In genomic region chr18:12883684-12884520, GRCh38 we compare ENCODE assay signal across 8 cellular contexts. TPM values are rescaled to one million over a fixed set of nuclear protein-coding genes. Genes with fewer than 3 reads are reported as not detected.
DNase-seq lines count a peak whose midpoint lies in the region; ATAC-seq and TF ChIP-seq lines count a peak whose summit lies in the region.

TSS of gene PTPN2 (minus strand) at chr18:12884237. CDS start at chr18:12884141, 96 bp downstream.

- TF ChIP-seq POLR2A in vagina (IDR thresholded peaks at IDR 0.05) = peak; percentile 16 to 73

- ATAC-seq in GM18508 (IDR thresholded peaks at IDR 0.05; ENCODE audit: insufficient read depth, unreplicated experiment) (peak; percentile 51), HG02981 (IDR thresholded peaks at IDR 0.05; ENCODE audit: unreplicated experiment) (peak; percentile 65), right cardiac atrium (peak; percentile 96 to 97)

- intact Hi-C loops in ascending aorta (cut with DNase I) (loop anchor here (1.0 to 10.0 kb wide), 7 partner anchors 47 to 977 kb away; partner anchors contain the start of genes AFG3L2, CEP192, CEP76 and MPPE1), right cardiac atrium (cut with DNase I) (no loop called here), vagina (cut with DNase I) (no loop called here)

- H3K9me3 ChIP-seq in ascending aorta (no peaks in the 10 kb centered on the region), right cardiac atrium (ENCODE audit: control insufficient read depth, low read length) (no peaks in the 10 kb centered on the region), vagina (no peaks in the 10 kb centered on the region)

- TF ChIP-seq CTCF in ascending aorta (IDR thresholded peaks at IDR 0.05) = no peak
- no peak for TF ChIP-seq CTCF in vagina (IDR thresholded peaks at IDR 0.05)

- H3K4me3 Mint-ChIP-seq in T-helper 2 cell treated with Interferon-gamma antibody and Interleukin-4, amounts not matched to agents 5 μg/mL and 100 μg/mL, for 36 hours = peak within 1 kb of the TSS; percentile 93

- peak within 1 kb of the TSS; percentile 86 for H3K9ac ChIP-seq in rectal smooth muscle tissue (ENCODE audit: low read length)

- DNase-seq in NCI-H2029 (lab: John Stamatoyannopoulos, UW) = peak; percentile 74
- peak; percentile 93 for DNase-seq in T-helper 2 cell treated with Interferon-gamma antibody and Interleukin-4, amounts not matched to agents 5 μg/mL and 100 μg/mL, for 36 hours (ENCODE audit: low spot score)
- DNase-seq in ascending aorta (ENCODE audit: low spot score in 2 of 2) = peak; percentile 85 to 96
- DNase-seq in right cardiac atrium = peak; percentile 97 to 99 (median 98)
- peak in 1 of 2 donors; percentile 94 for DNase-seq in vagina (ENCODE audit: extremely low spot score in 2 of 2)

- peaks cover 45% of the 10 kb centered on the region for H3K4me1 Mint-ChIP-seq in T-helper 2 cell treated with Interferon-gamma antibody and Interleukin-4, amounts not matched to agents 5 μg/mL and 100 μg/mL, for 36 hours (ENCODE audit: low read depth)

- H3K4me3 ChIP-seq in ascending aorta = peak within 1 kb of the TSS; percentile 71 to 88
- H3K4me3 ChIP-seq in right cardiac atrium (ENCODE audit: low read length) = peak within 1 kb of the TSS; percentile 75
- peak within 1 kb of the TSS; percentile 90 for H3K4me3 ChIP-seq in rectal smooth muscle tissue (ENCODE audit: low read length)
- H3K4me3 ChIP-seq in vagina = peak within 1 kb of the TSS; percentile 76 to 83

- WGBS in right cardiac atrium = under 1% methylated on average over 110 of the region's 111 CpGs

- no peaks in the 10 kb centered on the region for H3K27me3 ChIP-seq in ascending aorta
- H3K27me3 ChIP-seq in right cardiac atrium (ENCODE audit: control insufficient read depth, insufficient read depth) = no peaks in the 10 kb centered on the region
- no peaks in the 10 kb centered on the region for H3K27me3 ChIP-seq in rectal smooth muscle tissue (ENCODE audit: control insufficient read depth, insufficient read depth, low read length)
- no peaks in the 10 kb centered on the region for H3K27me3 ChIP-seq in vagina

- H3K36me3 Mint-ChIP-seq in T-helper 2 cell treated with Interferon-gamma antibody and Interleukin-4, amounts not matched to agents 5 μg/mL and 100 μg/mL, for 36 hours (ENCODE audit: low read depth) = peaks cover 8% of the 10 kb centered on the region

- peak within 1 kb of the TSS; percentile 99 for H3K27ac ChIP-seq in ascending aorta
- H3K27ac ChIP-seq in right cardiac atrium (ENCODE audit: low read length) = peak within 1 kb of the TSS; percentile 98
- H3K27ac ChIP-seq in rectal smooth muscle tissue (ENCODE audit: low read depth, low read length) = peak within 1 kb of the TSS; percentile 100
- H3K27ac ChIP-seq in vagina = peak within 1 kb of the TSS; percentile 99

- H3K27me3 Mint-ChIP-seq in T-helper 2 cell treated with Interferon-gamma antibody and Interleukin-4, amounts not matched to agents 5 μg/mL and 100 μg/mL, for 36 hours (ENCODE audit: low read depth) = no peaks in the 10 kb centered on the region

- no peaks in the 10 kb centered on the region for H3K9me3 Mint-ChIP-seq in T-helper 2 cell treated with Interferon-gamma antibody and Interleukin-4, amounts not matched to agents 5 μg/mL and 100 μg/mL, for 36 hours

- H3K4me1 ChIP-seq in ascending aorta (peaks cover 0 to 6% of the 10 kb centered on the region in 2 donors), right cardiac atrium (ENCODE audit: control insufficient read depth, insufficient read depth, low read length) (peaks cover 2% of the 10 kb centered on the region), rectal smooth muscle tissue (ENCODE audit: control insufficient read depth, insufficient read depth, low read length) (peaks cover 8% of the 10 kb centered on the region), vagina (peaks cover 37% of the 10 kb centered on the region)

- H3K27ac Mint-ChIP-seq in T-helper 2 cell treated with Interferon-gamma antibody and Interleukin-4, amounts not matched to agents 5 μg/mL and 100 μg/mL, for 36 hours = peak within 1 kb of the TSS; percentile 95

- H3K36me3 ChIP-seq in ascending aorta = no peaks in the 10 kb centered on the region
- no peaks in the 10 kb centered on the region for H3K36me3 ChIP-seq in rectal smooth muscle tissue (ENCODE audit: control insufficient read depth, insufficient read depth, low read length)
- no peaks in the 10 kb centered on the region for H3K36me3 ChIP-seq in vagina

RNA-seq across cellular contexts. Expression of gene PTPN2, which starts in this region (rescaled TPM):
- total RNA-seq in ascending aorta (81.8 TPM), right cardiac atrium (10 to 100 TPM; 15.3 to 16.5 (median 15.5) TPM), vagina (32.9 TPM)
- polyA plus RNA-seq in right cardiac atrium = 12.3 TPM
